Comparison of ENCODE assay signal across 9 cellular contexts in genomic region chr1:156616463-156616862, GRCh38. TPM values are rescaled to one million over a fixed set of nuclear protein-coding genes. Genes with fewer than 3 reads are reported as not detected.
DNase-seq lines count a peak whose midpoint lies in the region; ATAC-seq and TF ChIP-seq lines count a peak whose summit lies in the region.
"Had no signal": no experiment of that assay in that cellular context is flagged by ENCODE, and none has a peak within 500 bp of the region (broad histone marks: within the 10 kb centered on the region; RNA-seq: fewer than 3 reads in every experiment).

No MANE protein-coding gene starts in this region.

- H3K27me3 ChIP-seq in left ventricle myocardium inferior (ENCODE audit: low read depth), result peaks cover 4% of the 10 kb centered on the region
- H3K27me3 ChIP-seq in stomach, result peaks cover 0 to 58% (median 18%) of the 10 kb centered on the region in 3 donors
- H3K27me3 ChIP-seq: body of pancreas had no signal

- intact Hi-C loops in left ventricle myocardium inferior (cut with micrococcal nuclease) (no loop called here), stomach (cut with DNase I; ENCODE audit: low total_unique reads) (no loop called here)

- no peak for TF ChIP-seq POLR2A in stomach (IDR thresholded peaks at IDR 0.05)

- TF ChIP-seq CTCF in left ventricle myocardium inferior (IDR thresholded peaks at IDR 0.05; ENCODE audit: borderline replicate concordance) (peak; percentile 31), stomach (IDR thresholded peaks at IDR 0.05) (no peak), omental fat pad (IDR thresholded peaks at IDR 0.05) (no peak)

- WGBS in stomach, 5 donors, result 3 to 9% (median 4%) methylated on average over 5 of the region's 5 CpGs

- no peak for TF ChIP-seq EP300 in stomach (IDR thresholded peaks at IDR 0.05)

- H3K4me3 ChIP-seq in left ventricle myocardium inferior (no peak overlapping the region), stomach (no peak overlapping the region)
- H3K4me3 ChIP-seq: body of pancreas had no signal

- H3K36me3 ChIP-seq in left ventricle myocardium inferior (no peaks in the 10 kb centered on the region), stomach (no peaks in the 10 kb centered on the region)

- ATAC-seq in HG03432 (IDR thresholded peaks at IDR 0.05; ENCODE audit: unreplicated experiment) (no peak), omental fat pad (ENCODE audit: low FRiP score) (no peak)
- ATAC-seq: body of pancreas had no signal

- DNase-seq in LHCN-M2 (ENCODE audit: low read depth) (peak; percentile 58), SK-N-DZ (ENCODE audit: low spot score) (peak; percentile 99), left ventricle myocardium inferior (peak; percentile 41), stomach (no peak), NCI-H2171 (lab: John Stamatoyannopoulos, UW) (no peak), omental fat pad (ENCODE audit: low spot score) (no peak)
- no peak for DNase-seq in activated naive CD4-positive, alpha-beta T cell treated with anti-CD3 and anti-CD28 coated beads, Interleukin-2, amount 50 U/mL, for 16 hours

- H3K27ac ChIP-seq in left ventricle myocardium inferior (replicated peaks) (peak overlapping the region; percentile 85), stomach (peak overlapping the region in 3 of 5 donors; percentile 37 to 59 (median 59))
- H3K27ac ChIP-seq: body of pancreas had no signal

- H3K4me1 ChIP-seq in left ventricle myocardium inferior (peaks cover 29% of the 10 kb centered on the region), stomach (peaks cover 6 to 19% (median 11%) of the 10 kb centered on the region in 4 donors)

- H3K9me3 ChIP-seq in left ventricle myocardium inferior (replicated peaks) (no peaks in the 10 kb centered on the region), stomach (no peaks in the 10 kb centered on the region)
- H3K9me3 ChIP-seq: body of pancreas had no signal

RNA-seq across cellular contexts. Expression of gene HAPLN2, which starts 2.8 kb away (rescaled TPM):
- total RNA-seq in LHCN-M2 (2014; rRNA removed) (not detected in 2 replicates), left ventricle myocardium inferior (1.2 TPM), stomach (not detected), omental fat pad (1 to 10 TPM in 1 of 4 donors, not detected in 3; 2.8 TPM)
- not detected for polyA plus RNA-seq in LHCN-M2 (2012)
- not detected in 2 replicates for polyA plus RNA-seq in SK-N-DZ (2014; cell fraction: cytosol; rRNA removed)
- polyA plus RNA-seq in SK-N-DZ (2014; cell fraction: nucleus; rRNA removed), result 1.5 and 2.5 TPM in 2 replicates
- polyA plus RNA-seq in stomach, result under 1 TPM in 2 of 3 donors, not detected in 1; 0.33 to 0.37 TPM
- total RNA-seq: body of pancreas had no signal

RNA-seq across cellular contexts. Expression of gene GPATCH4, which starts 15.2 kb away (rescaled TPM):
- total RNA-seq in LHCN-M2 (2014; rRNA removed) (24.1 and 26.0 TPM in 2 replicates), left ventricle myocardium inferior (15.1 TPM), stomach (10 to 100 TPM in 3 of 5 donors, 1 to 10 TPM in 2; 9.0 to 15.6 (median 12.9) TPM), omental fat pad (10 to 100 TPM; 30.2 to 77.5 (median 35.5) TPM)
- polyA plus RNA-seq in LHCN-M2 (2012), result 31.1 TPM
- polyA plus RNA-seq in SK-N-DZ (2014; cell fraction: cytosol; rRNA removed), result 23.0 and 26.2 TPM in 2 replicates
- polyA plus RNA-seq in SK-N-DZ (2014; cell fraction: nucleus; rRNA removed), result 37.6 and 44.8 TPM in 2 replicates
- 10 to 100 TPM; 11.2 to 24.1 (median 19.9) TPM for polyA plus RNA-seq in stomach

RNA-seq across cellular contexts. Expression of gene NAXE, which starts 24.9 kb away (rescaled TPM):
- total RNA-seq in LHCN-M2 (2014; rRNA removed) (74.9 and 101 TPM in 2 replicates), left ventricle myocardium inferior (102 TPM), stomach (10 to 100 TPM; 46.1 to 81.1 (median 52.7) TPM), omental fat pad (10 to 100 TPM; 49.4 to 71.5 (median 58.9) TPM)
- 113 TPM for polyA plus RNA-seq in LHCN-M2 (2012)
- polyA plus RNA-seq in SK-N-DZ (2014; cell fraction: cytosol; rRNA removed), result 86.4 and 99.9 TPM in 2 replicates
- polyA plus RNA-seq in SK-N-DZ (2014; cell fraction: nucleus; rRNA removed), result 46.6 and 66.0 TPM in 2 replicates
- polyA plus RNA-seq in stomach, result 10 to 100 TPM; 68.1 to 84.9 (median 71.7) TPM

RNA-seq across cellular contexts. Expression of gene BCAN, which starts 25.5 kb away (rescaled TPM):
- not detected in 2 replicates for total RNA-seq in LHCN-M2 (2014; rRNA removed)
- polyA plus RNA-seq in LHCN-M2 (2012), result 0.17 TPM
- polyA plus RNA-seq in SK-N-DZ (2014; cell fraction: cytosol; rRNA removed), result 0.50 TPM in 1 of 2 replicates, not detected in the other
- polyA plus RNA-seq in SK-N-DZ (2014; cell fraction: nucleus; rRNA removed), result not detected in 2 replicates
- 0.05 TPM for total RNA-seq in left ventricle myocardium inferior
- 10 to 100 TPM in 1 of 5 donors, 1 to 10 TPM in 1, not detected in 3; 5.7 to 39.7 TPM for total RNA-seq in stomach
- under 1 TPM in 1 of 3 donors, not detected in 2; 0.05 TPM for polyA plus RNA-seq in stomach
- total RNA-seq in omental fat pad, result not detected

RNA-seq across cellular contexts. Expression of gene TTC24, which starts 36.9 kb away (rescaled TPM):
- not detected in 2 replicates for total RNA-seq in LHCN-M2 (2014; rRNA removed)
- not detected for polyA plus RNA-seq in LHCN-M2 (2012)
- polyA plus RNA-seq in SK-N-DZ (2014; cell fraction: cytosol; rRNA removed), result 0.44 TPM in 1 of 2 replicates, not detected in the other
- polyA plus RNA-seq in SK-N-DZ (2014; cell fraction: nucleus; rRNA removed), result 0.15 and 0.95 TPM in 2 replicates
- not detected for total RNA-seq in left ventricle myocardium inferior
- total RNA-seq in stomach, result under 1 TPM in 1 of 5 donors, not detected in 4; 0.55 TPM
- polyA plus RNA-seq in stomach, result not detected
- not detected for total RNA-seq in omental fat pad
- total RNA-seq: body of pancreas had no signal

Comparison
In these comparisons a context has a peak if more than half of its experiments do, and no peak if none do; other contexts are left out.
1. DNase-seq: peak in LHCN-M2 (single experiment), SK-N-DZ (single experiment) and left ventricle myocardium inferior (single experiment); none in stomach (single experiment), NCI-H2171 (single experiment), activated naive CD4-positive, alpha-beta T cell treated with anti-CD3 and anti-CD28 coated beads, Interleukin-2, amount 50 U/mL, for 16 hours (single experiment) and omental fat pad (single experiment).